Comparison of ENCODE assay signal across 23 cellular contexts in the genomic region with DNA sequence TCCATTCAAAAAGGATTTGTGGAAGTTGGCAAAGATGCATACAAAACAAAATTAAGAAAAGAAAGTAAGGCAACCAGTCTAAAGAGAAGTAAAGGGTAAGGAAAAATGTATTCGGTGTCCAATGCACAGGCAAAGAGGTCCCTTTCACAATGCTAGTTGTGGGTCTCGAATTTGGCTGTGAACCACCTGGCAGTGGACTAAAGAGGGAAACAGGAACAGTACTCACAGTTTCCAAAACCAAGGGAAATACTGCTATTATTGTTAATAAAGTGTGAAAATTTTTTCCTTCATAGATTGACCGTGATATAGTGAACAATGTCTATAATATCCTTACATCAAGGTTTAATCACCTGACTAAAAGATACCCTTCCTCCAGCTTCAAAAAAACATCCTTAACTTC. TPM values are rescaled to one million over a fixed set of nuclear protein-coding genes. Genes with fewer than 3 reads are reported as not detected.
DNase-seq lines count a peak whose midpoint lies in the region; ATAC-seq and TF ChIP-seq lines count a peak whose summit lies in the region.
"Had no signal": no experiment of that assay in that cellular context is flagged by ENCODE, and none has a peak within 500 bp of the region (broad histone marks: within the 10 kb centered on the region; RNA-seq: fewer than 3 reads in every experiment).

No MANE protein-coding gene starts in this region.

- H3K4me3 Mint-ChIP-seq in brain (peak overlapping the region in 1 of 5 experiments; percentile 17), endothelial cell (ENCODE audit: unreplicated experiment) (no peak overlapping the region)
- no peak overlapping the region for H3K4me3 Mint-ChIP-seq in central memory CD8-positive, alpha-beta T cell
- H3K4me3 Mint-ChIP-seq in stimulated activated effector memory CD8-positive, alpha-beta T cell treated with anti-CD3 and anti-CD28 coated beads, Interleukin-12 subunit alpha, Interleukin-12 subunit beta, amount 100 ng/mL, for 72 hours: no peak overlapping the region
- H3K4me3 Mint-ChIP-seq: B cell; CD8-positive, alpha-beta memory T cell had no signal

- H3K27me3 ChIP-seq in heart right ventricle: no peaks in the 10 kb centered on the region
- H3K27me3 ChIP-seq: BLaER1 treated with 17β-estradiol and CSF1 and Interleukin-3, amounts not matched to agents 10 nM and 100 nM had no signal

- intact Hi-C loops in heart right ventricle (cut with DNase I): loop anchor here in 1 of 10 donors (5.0 kb wide), 1 partner anchor 55 kb away; no protein-coding TSS in a partner anchor

- ATAC-seq in central memory CD8-positive, alpha-beta T cell (replicated peaks; ENCODE audit: extremely low read depth, poor library complexity, severe bottlenecking): no peak
- ATAC-seq in heart right ventricle: no peak
- ATAC-seq in stimulated activated effector memory CD8-positive, alpha-beta T cell treated with anti-CD3 and anti-CD28 coated beads, Interleukin-12 subunit alpha, Interleukin-12 subunit beta, amount 100 ng/mL, for 72 hours: no peak
- ATAC-seq: A549 had no signal

- H3K4me1 ChIP-seq in heart right ventricle: peaks cover 0 to 73% (median 42%) of the 10 kb centered on the region in 9 donors
- H3K4me1 ChIP-seq: A549; BLaER1 treated with 17β-estradiol and CSF1 and Interleukin-3, amounts not matched to agents 10 nM and 100 nM had no signal

- H3K36me3 Mint-ChIP-seq in brain (peaks cover 37% of the 10 kb centered on the region), endothelial cell (ENCODE audit: low read depth, unreplicated experiment) (peaks cover 20% of the 10 kb centered on the region)
- H3K36me3 Mint-ChIP-seq in central memory CD8-positive, alpha-beta T cell (ENCODE audit: insufficient read depth): no peaks in the 10 kb centered on the region
- H3K36me3 Mint-ChIP-seq in stimulated activated effector memory CD8-positive, alpha-beta T cell treated with anti-CD3 and anti-CD28 coated beads, Interleukin-12 subunit alpha, Interleukin-12 subunit beta, amount 100 ng/mL, for 72 hours: no peaks in the 10 kb centered on the region

- H3K9me3 ChIP-seq in heart right ventricle: no peaks in the 10 kb centered on the region
- H3K9me3 ChIP-seq: A549; BLaER1 treated with 17β-estradiol and CSF1 and Interleukin-3, amounts not matched to agents 10 nM and 100 nM had no signal

- H3K4me3 ChIP-seq in heart right ventricle: no peak overlapping the region
- H3K4me3 ChIP-seq: A549; BLaER1 treated with 17β-estradiol and CSF1 and Interleukin-3, amounts not matched to agents 10 nM and 100 nM had no signal

- H3K36me3 ChIP-seq in heart right ventricle: no peaks in the 10 kb centered on the region
- H3K36me3 ChIP-seq: BLaER1 treated with 17β-estradiol and CSF1 and Interleukin-3, amounts not matched to agents 10 nM and 100 nM had no signal

- H3K27me3 Mint-ChIP-seq in brain (no peaks in the 10 kb centered on the region), endothelial cell (ENCODE audit: unreplicated experiment) (peaks cover 3% of the 10 kb centered on the region)
- H3K27me3 Mint-ChIP-seq in central memory CD8-positive, alpha-beta T cell: no peaks in the 10 kb centered on the region
- H3K27me3 Mint-ChIP-seq: B cell; CD4-positive, alpha-beta memory T cell; CD8-positive, alpha-beta memory T cell had no signal

- DNase-seq in DMS 273 (lab: John Stamatoyannopoulos, UW; ENCODE audit: unreplicated experiment): peak; percentile 29
- DNase-seq in DMS 273 treated with DMSO at 0.1 percent for 48 hours (lab: John Stamatoyannopoulos, UW): no peak
- DNase-seq in central memory CD8-positive, alpha-beta T cell (ENCODE audit: low spot score in 2 of 2): no peak
- no peak for DNase-seq in endothelial cell (ENCODE audit: low spot score)
- DNase-seq in heart right ventricle: no peak
- no peak for DNase-seq in activated effector memory CD4-positive, alpha-beta T cell treated with anti-CD3 and anti-CD28 coated beads, Interleukin-2, amount 50 U/mL, for 16 hours
- no peak for DNase-seq in stimulated activated effector memory CD8-positive, alpha-beta T cell treated with anti-CD3 and anti-CD28 coated beads, Interleukin-12 subunit alpha, Interleukin-12 subunit beta, amount 100 ng/mL, for 72 hours (ENCODE audit: low spot score in 2 of 2)
- DNase-seq: AML-193; CD4-positive, alpha-beta memory T cell; CD8-positive, alpha-beta memory T cell; COR-L47; DMS153; DMS53; DMS79; DND-41; EL; GDM1 had no signal

- 81 to 88% methylated on average over 3 of the region's 3 CpGs for WGBS in heart right ventricle, 2 donors

- H3K9me3 Mint-ChIP-seq in brain (peaks cover 3 to 16% (median 8%) of the 10 kb centered on the region in 5 experiments), endothelial cell (ENCODE audit: unreplicated experiment) (peaks cover 5% of the 10 kb centered on the region)
- no peaks in the 10 kb centered on the region for H3K9me3 Mint-ChIP-seq in central memory CD8-positive, alpha-beta T cell
- H3K9me3 Mint-ChIP-seq in stimulated activated effector memory CD8-positive, alpha-beta T cell treated with anti-CD3 and anti-CD28 coated beads, Interleukin-12 subunit alpha, Interleukin-12 subunit beta, amount 100 ng/mL, for 72 hours: no peaks in the 10 kb centered on the region
- H3K9me3 Mint-ChIP-seq: CD8-positive, alpha-beta memory T cell had no signal

- H3K27ac Mint-ChIP-seq in brain: peak overlapping the region in 3 of 5 experiments; percentile 4 to 60 (median 5)
- H3K27ac Mint-ChIP-seq in central memory CD8-positive, alpha-beta T cell (ENCODE audit: low read depth): peak overlapping the region; percentile 1
- peak overlapping the region; percentile 71 for H3K27ac Mint-ChIP-seq in endothelial cell (ENCODE audit: unreplicated experiment)
- H3K27ac Mint-ChIP-seq in stimulated activated effector memory CD8-positive, alpha-beta T cell treated with anti-CD3 and anti-CD28 coated beads, Interleukin-12 subunit alpha, Interleukin-12 subunit beta, amount 100 ng/mL, for 72 hours: no peak overlapping the region
- H3K27ac Mint-ChIP-seq: B cell had no signal

- no peak overlapping the region for H3K27ac ChIP-seq in heart right ventricle
- H3K27ac ChIP-seq: 22Rv1; A549; BLaER1 treated with 17β-estradiol and CSF1 and Interleukin-3, amounts not matched to agents 10 nM and 100 nM; C4-2B had no signal

- H3K4me1 Mint-ChIP-seq in brain: peaks cover 67% of the 10 kb centered on the region
- peaks cover 65% of the 10 kb centered on the region for H3K4me1 Mint-ChIP-seq in central memory CD8-positive, alpha-beta T cell
- H3K4me1 Mint-ChIP-seq in endothelial cell (ENCODE audit: unreplicated experiment): peaks cover 18% of the 10 kb centered on the region
- peaks cover 48% of the 10 kb centered on the region for H3K4me1 Mint-ChIP-seq in stimulated activated effector memory CD8-positive, alpha-beta T cell treated with anti-CD3 and anti-CD28 coated beads, Interleukin-12 subunit alpha, Interleukin-12 subunit beta, amount 100 ng/mL, for 72 hours
- H3K4me1 Mint-ChIP-seq: B cell had no signal

- TF ChIP-seq CTCF in brain (conservative IDR thresholded peaks at IDR 0.05): no peak
- TF ChIP-seq CTCF in endothelial cell (IDR thresholded peaks at IDR 0.05; ENCODE audit: unreplicated experiment): no peak
- TF ChIP-seq CTCF in heart right ventricle (IDR thresholded peaks at IDR 0.05): no peak

RNA-seq across cellular contexts. Expression of a gene that starts 57.9 kb away (rescaled TPM):
- 26.3 TPM for polyA plus RNA-seq in brain (ENCODE audit: insufficient read depth, low read depth, low replicate concordance)
- 67.0 TPM for total RNA-seq in endothelial cell (ENCODE audit: unreplicated experiment)
- total RNA-seq in heart right ventricle: 10 to 100 TPM; 20.5 to 51.9 (median 38.8) TPM
- 10 to 100 TPM in 1 of 2 donors, 1 to 10 TPM in 1; 9.3 to 10.0 TPM for polyA plus RNA-seq in heart right ventricle
